In the genomic region with DNA sequence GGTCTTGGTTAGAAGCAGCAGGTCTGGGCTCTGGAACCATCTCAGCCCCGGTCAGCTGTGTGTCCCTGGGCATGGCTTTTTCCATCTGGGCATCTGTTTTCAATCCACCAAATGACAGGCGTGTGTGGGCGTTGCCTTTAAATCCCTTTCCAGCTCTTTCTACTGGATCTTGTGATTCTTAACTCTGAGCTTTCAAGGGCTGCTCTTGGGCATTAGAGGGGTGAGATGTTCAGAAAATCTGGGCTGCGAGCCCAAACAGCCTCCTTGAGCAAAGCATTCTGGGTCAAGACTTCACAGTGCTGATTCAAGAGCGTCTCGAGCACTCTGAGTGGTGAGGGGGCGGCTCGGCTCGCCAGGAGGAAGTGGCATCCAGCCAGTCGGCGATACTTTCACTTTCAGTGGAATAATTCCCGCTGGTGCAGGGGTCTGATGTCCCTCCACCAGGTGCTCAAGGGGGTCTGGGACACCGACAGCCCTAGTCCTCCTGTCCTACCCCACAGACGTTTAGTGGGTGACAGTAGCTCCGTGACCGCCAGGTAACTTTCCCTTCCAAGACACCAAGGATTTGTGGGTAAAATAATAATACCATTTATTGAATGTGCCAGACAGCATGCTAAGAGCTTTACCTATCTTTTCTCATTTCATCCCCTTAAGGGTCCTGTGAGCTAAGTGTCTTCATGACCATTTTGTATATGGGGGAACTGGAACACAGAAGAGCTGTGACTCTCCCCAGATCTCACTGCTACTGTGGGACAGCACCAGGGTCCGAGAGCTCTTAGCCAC, we compare ENCODE assay signal across 1 cellular context.
TF ChIP-seq lines count a peak whose summit lies in the region.

No MANE protein-coding gene starts in this region.

TF ChIP-seq in GM23338, 12 proteins besides CTCF, POLR2A, EP300 and RAD21 (continued from another document):
- TF ChIP-seq, protein P1, sequence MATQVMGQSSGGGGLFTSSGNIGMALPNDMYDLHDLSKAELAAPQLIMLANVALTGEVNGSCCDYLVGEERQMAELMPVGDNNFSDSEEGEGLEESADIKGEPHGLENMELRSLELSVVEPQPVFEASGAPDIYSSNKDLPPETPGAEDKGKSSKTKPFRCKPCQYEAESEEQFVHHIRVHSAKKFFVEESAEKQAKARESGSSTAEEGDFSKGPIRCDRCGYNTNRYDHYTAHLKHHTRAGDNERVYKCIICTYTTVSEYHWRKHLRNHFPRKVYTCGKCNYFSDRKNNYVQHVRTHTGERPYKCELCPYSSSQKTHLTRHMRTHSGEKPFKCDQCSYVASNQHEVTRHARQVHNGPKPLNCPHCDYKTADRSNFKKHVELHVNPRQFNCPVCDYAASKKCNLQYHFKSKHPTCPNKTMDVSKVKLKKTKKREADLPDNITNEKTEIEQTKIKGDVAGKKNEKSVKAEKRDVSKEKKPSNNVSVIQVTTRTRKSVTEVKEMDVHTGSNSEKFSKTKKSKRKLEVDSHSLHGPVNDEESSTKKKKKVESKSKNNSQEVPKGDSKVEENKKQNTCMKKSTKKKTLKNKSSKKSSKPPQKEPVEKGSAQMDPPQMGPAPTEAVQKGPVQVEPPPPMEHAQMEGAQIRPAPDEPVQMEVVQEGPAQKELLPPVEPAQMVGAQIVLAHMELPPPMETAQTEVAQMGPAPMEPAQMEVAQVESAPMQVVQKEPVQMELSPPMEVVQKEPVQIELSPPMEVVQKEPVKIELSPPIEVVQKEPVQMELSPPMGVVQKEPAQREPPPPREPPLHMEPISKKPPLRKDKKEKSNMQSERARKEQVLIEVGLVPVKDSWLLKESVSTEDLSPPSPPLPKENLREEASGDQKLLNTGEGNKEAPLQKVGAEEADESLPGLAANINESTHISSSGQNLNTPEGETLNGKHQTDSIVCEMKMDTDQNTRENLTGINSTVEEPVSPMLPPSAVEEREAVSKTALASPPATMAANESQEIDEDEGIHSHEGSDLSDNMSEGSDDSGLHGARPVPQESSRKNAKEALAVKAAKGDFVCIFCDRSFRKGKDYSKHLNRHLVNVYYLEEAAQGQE (IDR thresholded peaks at IDR 0.05; ENCODE audit: unreplicated experiment): no peak
- no peak for TF ChIP-seq ZNF331 (CRISPR knock-in tag; IDR thresholded peaks at IDR 0.05; ENCODE audit: low read depth)
